ENCODE assay signal across 16 cellular contexts in the genomic region with DNA sequence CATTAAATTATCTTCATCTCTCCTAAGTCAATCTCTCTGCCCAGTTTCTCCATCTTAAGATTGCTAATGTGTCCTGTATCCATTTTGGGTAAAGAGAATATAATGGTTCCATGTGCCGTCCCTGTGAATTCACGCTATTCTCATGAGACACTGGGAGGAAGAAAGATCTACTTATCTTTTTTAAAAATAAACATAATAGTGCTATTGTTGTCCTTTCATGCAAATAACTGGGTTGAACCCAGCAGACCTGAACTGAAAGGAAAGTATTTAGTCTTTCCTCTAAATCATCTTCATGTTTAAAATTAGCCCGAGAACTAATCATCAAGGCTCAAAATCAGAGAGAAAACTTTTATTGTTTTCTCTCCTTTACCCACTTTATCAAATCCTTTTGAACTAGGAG. TPM values are rescaled to one million over a fixed set of nuclear protein-coding genes. Genes with fewer than 3 reads are reported as not detected.
DNase-seq lines count a peak whose midpoint lies in the region; ATAC-seq and TF ChIP-seq lines count a peak whose summit lies in the region.
"Had no signal": no experiment of that assay in that cellular context is flagged by ENCODE, and none has a peak within 500 bp of the region (broad histone marks: within the 10 kb centered on the region; RNA-seq: fewer than 3 reads in every experiment).

No MANE protein-coding gene starts in this region.

- H3K9me2 ChIP-seq in Karpas-422 (replicated peaks; ENCODE audit: insufficient read depth, low read length) = no peaks in the 10 kb centered on the region

- H3K9me3 ChIP-seq in DND-41 (ENCODE audit: insufficient read depth, low read length, severe bottlenecking) (no peaks in the 10 kb centered on the region), Karpas-422 (ENCODE audit: low read length) (no peaks in the 10 kb centered on the region)
- H3K9me3 ChIP-seq: Caco-2, colonic mucosa had no signal

- peak overlapping the region; percentile 45 for H3K4me2 ChIP-seq in DND-41 (ENCODE audit: insufficient read depth, low read length)
- H3K4me2 ChIP-seq in Karpas-422 (ENCODE audit: low read depth, low read length, poor library complexity, severe bottlenecking) = peak overlapping the region; percentile 50

- no peaks in the 10 kb centered on the region for H3K9me3 Mint-ChIP-seq in activated naive CD8-positive, alpha-beta T cell treated with anti-CD3 and anti-CD28 coated beads, Interleukin-2, amount 50 U/mL, for 24 hours

- no peak for DNase-seq in DND-41
- peak; percentile 72 for DNase-seq in Karpas-422
- no peak for DNase-seq in activated naive CD8-positive, alpha-beta T cell treated with anti-CD3 and anti-CD28 coated beads, Interleukin-2, amount 50 U/mL, for 24 hours
- DNase-seq in mucosa of gallbladder (ENCODE audit: low spot score) = no peak
- DNase-seq in NCI-H1105 (lab: John Stamatoyannopoulos, UW) = no peak
- DNase-seq in ACHN = no peak
- no peak for DNase-seq in KG1 (lab: John Stamatoyannopoulos, UW)
- DNase-seq: activated CD4-positive, alpha-beta T cell treated with anti-CD3 and anti-CD28 coated beads, Interleukin-2, amount 50 U/mL, for 48 hours; amygdala; Caco-2; colonic mucosa; mesenchymal stem cell; NCI-H187 treated with DMSO at 0.1 percent for 48 hours; trophoblast cell had no signal

- H3K27me3 Mint-ChIP-seq in activated naive CD8-positive, alpha-beta T cell treated with anti-CD3 and anti-CD28 coated beads, Interleukin-2, amount 50 U/mL, for 24 hours = no peaks in the 10 kb centered on the region

- no peak overlapping the region for H3K4me3 ChIP-seq in DND-41 (ENCODE audit: low read depth in 1 of 2, low read length in 2 of 2)
- H3K4me3 ChIP-seq in Karpas-422 (ENCODE audit: low read length) = peak overlapping the region; percentile 28
- H3K4me3 ChIP-seq: colonic mucosa had no signal

- H3K36me3 Mint-ChIP-seq in activated naive CD8-positive, alpha-beta T cell treated with anti-CD3 and anti-CD28 coated beads, Interleukin-2, amount 50 U/mL, for 24 hours (ENCODE audit: low read depth) = peaks cover 85% of the 10 kb centered on the region

- H3K27me3 ChIP-seq in DND-41 (ENCODE audit: insufficient read depth, low read length, poor library complexity) (no peaks in the 10 kb centered on the region), Karpas-422 (ENCODE audit: low read length) (no peaks in the 10 kb centered on the region)
- H3K27me3 ChIP-seq: colonic mucosa had no signal

- H3K27ac ChIP-seq in DND-41 (ENCODE audit: low read length) (peak overlapping the region; percentile 69), Karpas-422 (ENCODE audit: low read length) (no peak overlapping the region)
- H3K27ac ChIP-seq: colonic mucosa had no signal

- peak overlapping the region; percentile 99 for H3K27ac Mint-ChIP-seq in activated naive CD8-positive, alpha-beta T cell treated with anti-CD3 and anti-CD28 coated beads, Interleukin-2, amount 50 U/mL, for 24 hours

- in situ Hi-C loops in ACHN (cut with HindIII; ENCODE audit: low pct_ligation_motif_present, low pct_unique_long_range_greater_than_20kb, low sequenced_read_pairs) = no loop called here

- peak overlapping the region; percentile 40 for H2AFZ ChIP-seq in DND-41 (ENCODE audit: low read depth, low read length)
- H2AFZ ChIP-seq in Karpas-422 (ENCODE audit: low read length) = peak overlapping the region; percentile 52

- H3K4me3 Mint-ChIP-seq in activated naive CD8-positive, alpha-beta T cell treated with anti-CD3 and anti-CD28 coated beads, Interleukin-2, amount 50 U/mL, for 24 hours = peak overlapping the region; percentile 75

- peaks cover 85% of the 10 kb centered on the region for H3K4me1 ChIP-seq in DND-41 (ENCODE audit: insufficient read depth, low read length)
- peaks cover 68% of the 10 kb centered on the region for H3K4me1 ChIP-seq in Karpas-422 (ENCODE audit: low read length)
- H3K4me1 ChIP-seq: colonic mucosa had no signal

- H3K9ac ChIP-seq in DND-41 (ENCODE audit: low read depth, low read length) = peak overlapping the region; percentile 16; the same call in 1 of the 2 replicates
- no peak overlapping the region for H3K9ac ChIP-seq in Karpas-422 (ENCODE audit: low read length)

- H3K4me1 Mint-ChIP-seq in activated naive CD8-positive, alpha-beta T cell treated with anti-CD3 and anti-CD28 coated beads, Interleukin-2, amount 50 U/mL, for 24 hours = peaks cover 94% of the 10 kb centered on the region

- ATAC-seq in DND-41 (ENCODE audit: insufficient read depth, low read depth) (no peak), GM18909 (IDR thresholded peaks at IDR 0.05; ENCODE audit: poor library complexity, unreplicated experiment) (peak; percentile 28)
- no peak for ATAC-seq in activated naive CD8-positive, alpha-beta T cell treated with anti-CD3 and anti-CD28 coated beads, Interleukin-2, amount 50 U/mL, for 24 hours

- H3K79me2 ChIP-seq in DND-41 (ENCODE audit: insufficient read depth, low read length) (no peaks in the 10 kb centered on the region), Karpas-422 (ENCODE audit: low read length) (no peaks in the 10 kb centered on the region)

- H4K20me1 ChIP-seq in DND-41 (ENCODE audit: insufficient read depth, low read length) (no peaks in the 10 kb centered on the region), Karpas-422 (ENCODE audit: insufficient read depth, low read depth, low read length) (no peaks in the 10 kb centered on the region)

- H3K36me3 ChIP-seq in DND-41 (ENCODE audit: insufficient read depth, low read length) (no peaks in the 10 kb centered on the region), Karpas-422 (ENCODE audit: insufficient read depth, low read length) (no peaks in the 10 kb centered on the region)
- H3K36me3 ChIP-seq: colonic mucosa had no signal

- no peak for TF ChIP-seq CTCF in DND-41 (IDR thresholded peaks at IDR 0.05; ENCODE audit: borderline replicate concordance, extremely low read depth, low read length, poor library complexity, severe bottlenecking)

RNA-seq across cellular contexts. Expression of a gene that starts 22.4 kb away (rescaled TPM):
- 0.30 and 1.1 TPM in 2 replicates for total RNA-seq in Karpas-422 (2014; rRNA removed; shearing (Covaris generic); ENCODE audit: low replicate concordance)
- 2.8 TPM for total RNA-seq in mucosa of gallbladder
- total RNA-seq: Caco-2, osteoblast had no signal

RNA-seq across cellular contexts. Expression of a gene that starts 45.2 kb away (rescaled TPM):
- total RNA-seq in Karpas-422 (2014; rRNA removed; shearing (Covaris generic); ENCODE audit: low replicate concordance) = 14.4 and 29.4 TPM in 2 replicates
- total RNA-seq in mucosa of gallbladder = 11.9 TPM
- total RNA-seq: Caco-2 had no signal
